Comparison of ENCODE assay signal across 8 cellular contexts in genomic region chr19:19732579-19733501, GRCh38. TPM values are rescaled to one million over a fixed set of nuclear protein-coding genes. Genes with fewer than 3 reads are reported as not detected.
A peak's percentile ranks its signal among the peaks of the same experiment; 100 is the strongest.
DNase-seq lines count a peak whose midpoint lies in the region; ATAC-seq, FAIRE-seq and TF ChIP-seq lines count a peak whose summit lies in the region.

ZNF14 (minus strand) TSS chr19:19733112; CDS start chr19:19732958, 154 bp downstream.

- peak; percentile 99 for ATAC-seq in HG02759 (IDR thresholded peaks at IDR 0.05; ENCODE audit: unreplicated experiment)

- H3K36me3 Mint-ChIP-seq in T-helper 1 cell treated with Interleukin-12 subunit alpha and Interleukin-12 subunit beta and Interleukin-4 antibody, amounts not matched to agents 30 μg/mL and 1 μg/mL, for 36 hours (ENCODE audit: low read depth): peaks cover 34% of the 10 kb centered on the region

- H3K27me3 Mint-ChIP-seq in T-helper 1 cell treated with Interleukin-12 subunit alpha and Interleukin-12 subunit beta and Interleukin-4 antibody, amounts not matched to agents 30 μg/mL and 1 μg/mL, for 36 hours (ENCODE audit: low read depth): no peaks in the 10 kb centered on the region

- peak within 1 kb of the TSS; percentile 67 to 98 for H3K4me3 ChIP-seq in right atrium auricular region
- H3K4me3 ChIP-seq in prostate gland: peak within 1 kb of the TSS; percentile 67 to 82
- H3K4me3 ChIP-seq in urinary bladder (ENCODE audit: low read depth, low read length): peak within 1 kb of the TSS; percentile 91

- peaks cover 46% of the 10 kb centered on the region for H3K9me3 Mint-ChIP-seq in T-helper 1 cell treated with Interleukin-12 subunit alpha and Interleukin-12 subunit beta and Interleukin-4 antibody, amounts not matched to agents 30 μg/mL and 1 μg/mL, for 36 hours

- under 1% methylated on average over 61 of the region's 61 CpGs for WGBS in prostate gland
- WGBS in urinary bladder: under 1% methylated on average over 61 of the region's 61 CpGs

- TF ChIP-seq POLR2A in GM12891 (IDR thresholded peaks at IDR 0.05; ENCODE audit: low read depth, low read length) (peak; percentile 92), prostate gland (IDR thresholded peaks at IDR 0.05) (peak; percentile 84)

- peak within 1 kb of the TSS; percentile 94 for H3K27ac Mint-ChIP-seq in T-helper 1 cell treated with Interleukin-12 subunit alpha and Interleukin-12 subunit beta and Interleukin-4 antibody, amounts not matched to agents 30 μg/mL and 1 μg/mL, for 36 hours

- FAIRE-seq in GM12891 (lab: Jason Lieb, UNC): peak; percentile 97

- peaks cover 11% of the 10 kb centered on the region for H3K4me1 Mint-ChIP-seq in T-helper 1 cell treated with Interleukin-12 subunit alpha and Interleukin-12 subunit beta and Interleukin-4 antibody, amounts not matched to agents 30 μg/mL and 1 μg/mL, for 36 hours (ENCODE audit: low read depth)

- H3K4me1 ChIP-seq in right atrium auricular region (peaks cover 0 to 10% of the 10 kb centered on the region in 2 donors), prostate gland (replicated peaks) (peaks cover 2% of the 10 kb centered on the region), urinary bladder (ENCODE audit: insufficient read depth) (no peaks in the 10 kb centered on the region)

- H3K9me3 ChIP-seq in right atrium auricular region (peaks cover 0 to 18% of the 10 kb centered on the region in 2 donors), prostate gland (no peaks in the 10 kb centered on the region)

- H3K36me3 ChIP-seq in right atrium auricular region: peaks cover 12% of the 10 kb centered on the region
- no peaks in the 10 kb centered on the region for H3K36me3 ChIP-seq in prostate gland
- H3K36me3 ChIP-seq in urinary bladder (ENCODE audit: insufficient read depth): no peaks in the 10 kb centered on the region

- DNase-seq in GM12891 (ENCODE audit: insufficient read length, low spot score) (peak; percentile 98), NCI-H1417 treated with DMSO at 0.1 percent for 48 hours (lab: John Stamatoyannopoulos, UW) (peak; percentile 89), right atrium auricular region (ENCODE audit: low spot score) (peak; percentile 95), prostate gland (ENCODE audit: low spot score) (peak; percentile 94)

- no peaks in the 10 kb centered on the region for H3K27me3 ChIP-seq in right atrium auricular region
- no peaks in the 10 kb centered on the region for H3K27me3 ChIP-seq in prostate gland (replicated peaks; ENCODE audit: insufficient read depth)

- intact Hi-C loops in prostate gland (cut with DNase I): no loop called here

- H3K4me3 Mint-ChIP-seq in T-helper 1 cell treated with Interleukin-12 subunit alpha and Interleukin-12 subunit beta and Interleukin-4 antibody, amounts not matched to agents 30 μg/mL and 1 μg/mL, for 36 hours: peak within 1 kb of the TSS; percentile 98

- peak in 1 of 2 donors; percentile 40 for TF ChIP-seq CTCF in right atrium auricular region (IDR thresholded peaks at IDR 0.05)
- TF ChIP-seq CTCF in prostate gland (IDR thresholded peaks at IDR 0.05): peak in 2 of 4 experiments; percentile 2 to 16

- peak within 1 kb of the TSS; percentile 76 for H3K27ac ChIP-seq in angular gyrus (ENCODE audit: low read depth, low read length)
- H3K27ac ChIP-seq in right atrium auricular region: peak within 1 kb of the TSS; percentile 77 to 87
- peak within 1 kb of the TSS; percentile 64 to 73 for H3K27ac ChIP-seq in prostate gland
- peak within 1 kb of the TSS; percentile 48 for H3K27ac ChIP-seq in urinary bladder (ENCODE audit: low read depth)

TF ChIP-seq in GM12891, 5 proteins besides CTCF, POLR2A, EP300 and RAD21:
- no peak for TF ChIP-seq PAX5 (IDR thresholded peaks at IDR 0.05; ENCODE audit: insufficient read depth, low read length, severe bottlenecking)
- peak; percentile 68; the same call in 1 of the 2 replicates for TF ChIP-seq TAF1 (IDR thresholded peaks at IDR 0.05; ENCODE audit: low read depth, low read length)
- peak; percentile 90 for TF ChIP-seq POLR2AphosphoS5 (IDR thresholded peaks at IDR 0.05; ENCODE audit: low read depth, low read length)
- no peak for TF ChIP-seq SPI1 (IDR thresholded peaks at IDR 0.05; ENCODE audit: low read depth, low read length)

RNA-seq across cellular contexts. Expression of gene ZNF14, which starts in this region (rescaled TPM):
- 1.5 TPM for polyA plus RNA-seq in GM12891 (2012; ENCODE audit: low read depth, missing spikeins)
- total RNA-seq in right atrium auricular region (1 to 10 TPM; 2.8 to 4.6 TPM), prostate gland (1 to 10 TPM; 9.5 to 9.9 TPM), urinary bladder (30.1 TPM)
- 5.0 TPM for polyA plus RNA-seq in urinary bladder

Comparison
In these comparisons a context has a peak if more than half of its experiments do, and no peak if none do; other contexts are left out.
1. Peak in every context shown above with its lines: DNase-seq, ATAC-seq, H3K4me3 ChIP-seq and H3K27ac ChIP-seq.